ENCODE assay signal across 28 cellular contexts in the genomic region with DNA sequence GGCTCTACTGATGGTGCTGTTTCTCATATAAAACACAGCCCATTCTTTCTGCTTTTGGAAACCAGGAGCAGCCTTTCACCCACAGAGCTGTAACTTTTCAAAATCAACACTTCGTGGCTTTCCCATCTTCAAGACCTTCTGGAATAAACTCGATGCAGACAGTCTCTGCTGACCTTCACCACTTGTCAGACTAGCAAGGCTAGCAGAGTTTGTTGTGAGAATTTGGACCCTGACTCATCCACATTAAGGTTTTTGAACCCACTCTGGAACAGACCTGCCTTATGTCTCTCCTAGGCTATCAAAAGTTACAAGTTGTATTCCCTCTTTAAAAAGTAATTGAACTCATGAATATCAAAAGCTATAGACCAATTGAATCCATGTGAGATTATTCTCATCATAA.
A peak's percentile ranks its signal among the peaks of the same experiment; 100 is the strongest.
DNase-seq lines count a peak whose midpoint lies in the region; FAIRE-seq and TF ChIP-seq lines count a peak whose summit lies in the region.
"Had no signal": no experiment of that assay in that cellular context is flagged by ENCODE, and none has a peak within 500 bp of the region (broad histone marks: within the 10 kb centered on the region; RNA-seq: fewer than 3 reads in every experiment).

No MANE protein-coding gene starts in this region.

- intact Hi-C loops in uterus (cut with DNase I; ENCODE audit: low total_unique reads): no loop called here

- H3K9ac ChIP-seq in SK-N-SH (no peak overlapping the region), trophoblast cell (ENCODE audit: low read length) (no peak overlapping the region)
- H3K9ac ChIP-seq: BLaER1 treated with 17β-estradiol and CSF1 and Interleukin-3, amounts not matched to agents 10 nM and 100 nM had no signal

- TF ChIP-seq RAD21 in SK-N-SH (IDR thresholded peaks at IDR 0.05; ENCODE audit: low read length): no peak

- H3K18ac ChIP-seq in trophoblast cell (ENCODE audit: low read length): no peak overlapping the region

- H3K14ac ChIP-seq in trophoblast cell (ENCODE audit: low read length): peak overlapping the region; percentile 59

- H3K79me1 ChIP-seq in trophoblast cell (ENCODE audit: low read length): peaks cover 35% of the 10 kb centered on the region

- WGBS in SK-N-SH (ENCODE audit: low lambda C conversion rate): 45% methylated on average over 2 of the region's 2 CpGs
- no CpG with 5 or more reads among the region's 2 CpGs for WGBS in trophoblast cell (ENCODE audit: extremely low coverage, insufficient coverage, insufficient read length)

- H3K79me2 ChIP-seq in SK-N-SH (ENCODE audit: insufficient read depth): no peaks in the 10 kb centered on the region
- H3K79me2 ChIP-seq in trophoblast cell (ENCODE audit: control insufficient read depth, insufficient read depth, low read length, poor library complexity): peaks cover 6% of the 10 kb centered on the region

- no peaks in the 10 kb centered on the region for H3F3A ChIP-seq in SK-N-SH (replicated peaks; ENCODE audit: insufficient read depth)

- H3K4me2 ChIP-seq in SK-N-SH: no peak overlapping the region
- no peak overlapping the region for H3K4me2 ChIP-seq in trophoblast cell (ENCODE audit: low read length)
- H3K4me2 ChIP-seq: BLaER1 treated with 17β-estradiol and CSF1 and Interleukin-3, amounts not matched to agents 10 nM and 100 nM had no signal

- peak overlapping the region; percentile 92 for H2BK5ac ChIP-seq in trophoblast cell (ENCODE audit: low read depth, low read length, poor library complexity)

- H3K4me3 ChIP-seq in SK-N-SH (ENCODE audit: low read depth in 2 of 2, low read length in 1 of 2) (no peak overlapping the region), fibroblast of villous mesenchyme (ENCODE audit: low read depth, low read length) (no peak overlapping the region), trophoblast cell (ENCODE audit: low read depth, low read length) (no peak overlapping the region), uterus (no peak overlapping the region)
- H3K4me3 ChIP-seq: BLaER1 treated with 17β-estradiol and CSF1 and Interleukin-3, amounts not matched to agents 10 nM and 100 nM; GM12878; MG63; SJCRH30 had no signal

- peak overlapping the region; percentile 89 for H2BK12ac ChIP-seq in trophoblast cell (ENCODE audit: low read length)

- no peaks in the 10 kb centered on the region for H3K9me2 ChIP-seq in SK-N-SH

- POLR2A ChIA-PET in SK-N-SH (lab: Yijun Ruan, JAX): no interaction called here

- H3K27me3 ChIP-seq in SK-N-SH (ENCODE audit: insufficient read depth): no peaks in the 10 kb centered on the region
- no peaks in the 10 kb centered on the region for H3K27me3 ChIP-seq in trophoblast cell (ENCODE audit: insufficient read depth, low read length)
- no peaks in the 10 kb centered on the region for H3K27me3 ChIP-seq in uterus
- H3K27me3 ChIP-seq: BLaER1 treated with 17β-estradiol and CSF1 and Interleukin-3, amounts not matched to agents 10 nM and 100 nM; MG63; SJCRH30 had no signal

- H4K8ac ChIP-seq in trophoblast cell (ENCODE audit: low read depth, low read length): no peak overlapping the region

- TF ChIP-seq CTCF in SK-N-SH (IDR thresholded peaks at IDR 0.05) (no peak), fibroblast of villous mesenchyme (IDR thresholded peaks at IDR 0.05; ENCODE audit: insufficient read depth, low read depth, low read length) (no peak), uterus (IDR thresholded peaks at IDR 0.05) (no peak), D721Med (IDR thresholded peaks at IDR 0.05; ENCODE audit: insufficient read depth, missing control alignments) (no peak)

- H3K27ac ChIP-seq in SK-N-SH (ENCODE audit: low read depth in 2 of 2, low read length in 1 of 2) (no peak overlapping the region; a peak in 1 of 4 replicates), trophoblast cell (ENCODE audit: low read depth, low read length) (peak overlapping the region; percentile 91), uterus (peak overlapping the region; percentile 8 to 35)
- H3K27ac ChIP-seq: BLaER1 treated with 17β-estradiol and CSF1 and Interleukin-3, amounts not matched to agents 10 nM and 100 nM; SJCRH30 had no signal

- peak overlapping the region; percentile 75 for H4K91ac ChIP-seq in trophoblast cell (ENCODE audit: low read depth, low read length)

- no peak overlapping the region for H2AK5ac ChIP-seq in trophoblast cell (ENCODE audit: low read length)

- no peak for TF ChIP-seq POLR2A in uterus (IDR thresholded peaks at IDR 0.05)

- H3K9me3 ChIP-seq in SK-N-SH: no peaks in the 10 kb centered on the region
- no peaks in the 10 kb centered on the region for H3K9me3 ChIP-seq in trophoblast cell (ENCODE audit: insufficient read depth, low read depth, low read length)
- H3K9me3 ChIP-seq in uterus: no peaks in the 10 kb centered on the region
- H3K9me3 ChIP-seq: BLaER1 treated with 17β-estradiol and CSF1 and Interleukin-3, amounts not matched to agents 10 nM and 100 nM; MG63; SJCRH30 had no signal

- H3K4ac ChIP-seq in trophoblast cell (ENCODE audit: low read depth, low read length): peak overlapping the region; percentile 65

- FAIRE-seq in D721Med (lab: Jason Lieb, UNC): no peak
- FAIRE-seq: A204.1, GM12878, H1, HTR-8/SVneo had no signal

- no peaks in the 10 kb centered on the region for H4K20me1 ChIP-seq in SK-N-SH (ENCODE audit: insufficient read depth)

- no peak overlapping the region for H4K12ac ChIP-seq in trophoblast cell (ENCODE audit: low read depth, low read length)

- TF ChIP-seq EP300 in SK-N-SH (IDR thresholded peaks at IDR 0.05; ENCODE audit: borderline replicate concordance in 1 of 2, low read depth in 1 of 2, low read length in 1 of 2): no peak

- DNase-seq in SK-N-SH (no peak), fibroblast of villous mesenchyme (ENCODE audit: low read depth) (peak; percentile 83), trophoblast cell (no peak), uterus (peak in 1 of 2 donors; percentile 34), D721Med (ENCODE audit: insufficient read length, low spot score) (no peak), middle frontal gyrus (ENCODE audit: extremely low spot score, low spot score) (no peak), NCI-H82 (lab: John Stamatoyannopoulos, UW) (no peak)
- DNase-seq: AML-193; CD4-positive, alpha-beta T cell; EL; GDM1; HCEC 1CT; KG1; MG63; NCI-H1105 treated with DMSO at 0.1 percent for 48 hours; NCI-H146; NCI-H1930; NCI-H2107; NCI-H524 treated with DMSO at 0.1 percent for 48 hours; NCI-H774; NK-92 treated with Interleukin-12 subunit alpha and Interleukin-12 subunit beta, amount 100 ng/mL, for 24 hours; PC-3; SJCRH30 had no signal

- H3K4me1 ChIP-seq in SK-N-SH (ENCODE audit: control insufficient read depth in 1 of 2, insufficient read depth in 2 of 2, low read depth in 1 of 2, low read length in 1 of 2) (peaks cover 10 to 18% of the 10 kb centered on the region in 2 experiments; a peak in 3 of 4 replicates), trophoblast cell (ENCODE audit: control insufficient read depth in 1 of 2, insufficient read depth in 2 of 2, low read length in 2 of 2) (peaks cover 15 to 37% of the 10 kb centered on the region in 2 experiments), uterus (peaks cover 0 to 7% of the 10 kb centered on the region in 2 donors)
- H3K4me1 ChIP-seq: SJCRH30 had no signal

- CTCF ChIA-PET in SK-N-SH (lab: Yijun Ruan, JAX): interaction anchor here (0.8 to 0.9 kb wide), 2 partner anchors 11 to 294 kb away, joined by 3 to 4 read pairs; no protein-coding TSS in a partner anchor

- H3K23ac ChIP-seq in trophoblast cell (ENCODE audit: low read length): no peak overlapping the region

- peak overlapping the region; percentile 76 for H2BK120ac ChIP-seq in trophoblast cell (ENCODE audit: insufficient read depth, low read length, poor library complexity)

- no peak overlapping the region for H2AFZ ChIP-seq in SK-N-SH (ENCODE audit: low read depth)
- H2AFZ ChIP-seq in trophoblast cell (ENCODE audit: insufficient read depth, low read length, poor library complexity): no peak overlapping the region

- H3K36me3 ChIP-seq in SK-N-SH (replicated peaks in 1 of 2; ENCODE audit: control insufficient read depth in 1 of 2, insufficient read depth in 2 of 2, low read length in 1 of 2) (no peaks in the 10 kb centered on the region), trophoblast cell (ENCODE audit: control insufficient read depth in 1 of 2, insufficient read depth in 2 of 2, low read length in 2 of 2) (no peaks in the 10 kb centered on the region), uterus (no peaks in the 10 kb centered on the region)
- H3K36me3 ChIP-seq: BLaER1 treated with 17β-estradiol and CSF1 and Interleukin-3, amounts not matched to agents 10 nM and 100 nM; MG63; SJCRH30 had no signal

TF ChIP-seq in SK-N-SH, 30 proteins besides CTCF, POLR2A, EP300 and RAD21:
- TF ChIP-seq TCF12 (IDR thresholded peaks at IDR 0.05) (peak; percentile 8; the same call in 1 of the 2 replicates), ZBTB33 (IDR thresholded peaks at IDR 0.05; ENCODE audit: borderline replicate concordance, low read depth) (no peak)

Comparison
In these comparisons a context has a peak if more than half of its experiments do, and no peak if none do; other contexts are left out.
1. H3K27ac ChIP-seq: peak in trophoblast cell (single experiment) and uterus (2 of 2); none in SK-N-SH (0 of 2).